8 cellular contexts compared by ENCODE assay signal in the genomic region with DNA sequence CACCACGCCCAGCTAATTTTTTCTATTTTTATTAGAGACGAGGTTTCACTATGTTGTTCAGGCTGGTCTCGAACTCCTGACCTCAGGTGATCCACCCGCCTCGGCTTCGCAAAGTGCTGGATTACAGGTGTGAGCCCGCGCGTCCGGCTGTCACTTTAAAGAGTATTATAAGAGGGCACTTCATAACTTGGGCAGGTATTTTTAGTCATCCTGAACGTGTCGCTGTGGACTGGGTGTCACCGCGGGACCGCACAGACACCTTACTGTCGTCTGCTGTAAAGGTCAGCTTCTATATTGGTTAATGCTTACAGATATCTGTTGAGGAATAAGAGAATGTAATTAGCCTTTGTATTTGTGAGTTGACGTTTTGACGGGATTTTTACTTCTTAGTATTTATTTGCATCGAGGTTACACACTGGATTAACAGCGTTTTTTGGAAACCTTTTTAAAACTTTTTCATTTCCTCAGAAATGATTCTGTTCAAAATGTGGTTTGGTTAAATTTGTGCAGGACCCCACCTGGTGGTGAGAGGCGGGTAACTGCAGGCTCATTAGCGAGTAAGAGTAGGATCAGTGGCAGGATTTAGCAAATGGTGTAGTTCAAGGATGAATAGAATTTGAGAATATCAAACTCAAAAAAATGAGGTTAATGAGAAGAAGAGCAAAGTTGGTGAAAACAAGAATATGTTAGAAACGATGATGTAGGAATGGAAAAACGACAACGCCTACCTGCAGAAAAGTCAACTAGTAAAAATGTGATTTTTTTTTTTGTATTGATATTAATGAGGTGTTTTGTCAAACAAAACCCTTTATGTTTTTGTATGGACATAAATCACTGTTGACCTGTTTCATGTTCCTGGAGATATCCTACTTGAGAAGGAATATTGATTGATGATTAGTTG. TPM values are rescaled to one million over a fixed set of nuclear protein-coding genes. Genes with fewer than 3 reads are reported as not detected.
DNase-seq lines count a peak whose midpoint lies in the region; ATAC-seq lines count a peak whose summit lies in the region.

No MANE protein-coding gene starts in this region.

- H3K36me3 ChIP-seq in effector memory CD4-positive, alpha-beta T cell (ENCODE audit: control insufficient read depth, insufficient read depth, low read length) = no peaks in the 10 kb centered on the region

- no peaks in the 10 kb centered on the region for H3K9me3 Mint-ChIP-seq in activated CD4-positive, alpha-beta memory T cell treated with anti-CD3 and anti-CD28 coated beads, Interleukin-2, amount 10 ng/mL, durations not matched to agents 7 days and 5 days

- peaks cover 34% of the 10 kb centered on the region for H3K36me3 Mint-ChIP-seq in activated CD4-positive, alpha-beta memory T cell treated with anti-CD3 and anti-CD28 coated beads, Interleukin-2, amount 10 ng/mL, durations not matched to agents 7 days and 5 days (ENCODE audit: low read depth)

- CTCF ChIA-PET in activated CD4-positive, alpha-beta memory T cell treated with anti-CD3 and anti-CD28 coated beads, Interleukin-2, amount 10 ng/mL, durations not matched to agents 7 days and 5 days (lab: Charles Lee) = interaction anchor here (0.9 to 4.7 kb wide), 7 partner anchors 8 to 115 kb away, joined by 3 to 27 read pairs (median 4); no protein-coding TSS in a partner anchor

- no peak for ATAC-seq in HG02571 (IDR thresholded peaks at IDR 0.05; ENCODE audit: unreplicated experiment)

- peaks cover 57% of the 10 kb centered on the region for H3K4me1 Mint-ChIP-seq in activated CD4-positive, alpha-beta memory T cell treated with anti-CD3 and anti-CD28 coated beads, Interleukin-2, amount 10 ng/mL, durations not matched to agents 7 days and 5 days

- POLR2A ChIA-PET in activated CD4-positive, alpha-beta memory T cell treated with anti-CD3 and anti-CD28 coated beads, Interleukin-2, amount 10 ng/mL, durations not matched to agents 7 days and 5 days (lab: Charles Lee) = interaction anchor here (0.7 to 4.7 kb wide), 2 partner anchors 38 to 66 kb away, joined by 3 to 57 read pairs; no protein-coding TSS in a partner anchor

- peaks cover 3% of the 10 kb centered on the region for H3K27me3 Mint-ChIP-seq in activated CD4-positive, alpha-beta memory T cell treated with anti-CD3 and anti-CD28 coated beads, Interleukin-2, amount 10 ng/mL, durations not matched to agents 7 days and 5 days

- no peak overlapping the region for H3K27ac ChIP-seq in effector memory CD4-positive, alpha-beta T cell (ENCODE audit: insufficient read depth, low read length, poor library complexity, severe bottlenecking)

- no peaks in the 10 kb centered on the region for H3K27me3 ChIP-seq in effector memory CD4-positive, alpha-beta T cell (replicated peaks; ENCODE audit: control insufficient read depth, insufficient read depth, low read length, poor library complexity, severe bottlenecking)

- H3K4me3 Mint-ChIP-seq in activated CD4-positive, alpha-beta memory T cell treated with anti-CD3 and anti-CD28 coated beads, Interleukin-2, amount 10 ng/mL, durations not matched to agents 7 days and 5 days = peak overlapping the region; percentile 94

- H3K4me3 ChIP-seq in effector memory CD4-positive, alpha-beta T cell (ENCODE audit: insufficient read depth, low read depth, low read length, poor library complexity, severe bottlenecking) = no peak overlapping the region

- H3K4me1 ChIP-seq in effector memory CD4-positive, alpha-beta T cell (ENCODE audit: control insufficient read depth, insufficient read depth, low read length, poor library complexity, severe bottlenecking) = peaks cover 24% of the 10 kb centered on the region

- H3K27ac Mint-ChIP-seq in activated CD4-positive, alpha-beta memory T cell treated with anti-CD3 and anti-CD28 coated beads, Interleukin-2, amount 10 ng/mL, durations not matched to agents 7 days and 5 days = peak overlapping the region; percentile 68

- DNase-seq in D341Med (ENCODE audit: low spot score) (peak; percentile 68), H4 (ENCODE audit: low spot score) (peak; percentile 42), NCI-H446 treated with DMSO at 0.1 percent for 48 hours (lab: John Stamatoyannopoulos, UW) (peak; percentile 20), lung microvascular endothelial cell (ENCODE audit: low read depth in 2 of 2) (peak; percentile 71 to 82)
- peak; percentile 77 for DNase-seq in activated CD4-positive, alpha-beta memory T cell treated with anti-CD3 and anti-CD28 coated beads, Interleukin-2, amount 10 ng/mL, durations not matched to agents 7 days and 5 days
- DNase-seq in effector memory CD4-positive, alpha-beta T cell = peak; percentile 23 to 51 (median 43)
- DNase-seq in stimulated activated CD8-positive, alpha-beta memory T cell treated with anti-CD3 and anti-CD28 coated beads, Interleukin-2, amount 100 ng/mL, for 48 hours (ENCODE audit: low read depth in 2 of 2) = peak; percentile 30 to 50

- H3K9me3 ChIP-seq in effector memory CD4-positive, alpha-beta T cell (ENCODE audit: control insufficient read depth, low read length) = no peaks in the 10 kb centered on the region

RNA-seq across cellular contexts. Expression of a gene that starts 3.2 kb away (rescaled TPM):
- 76.1 and 108 TPM in 2 replicates for total RNA-seq in H4 (2014; rRNA removed; shearing (Covaris generic))
- 10 to 100 TPM; 85.9 to 97.1 TPM for total RNA-seq in activated CD4-positive, alpha-beta memory T cell treated with anti-CD3 and anti-CD28 coated beads, Interleukin-2, amount 10 ng/mL, durations not matched to agents 7 days and 5 days
- total RNA-seq in lung microvascular endothelial cell = 87.4 and 100 TPM in 2 replicates

Comparison
In these comparisons a context has a peak if more than half of its experiments do, and no peak if none do; other contexts are left out.
1. DNase-seq: peak in every context shown above with its lines; median percentile 77 in activated CD4-positive, alpha-beta memory T cell treated with anti-CD3 and anti-CD28 coated beads, Interleukin-2, amount 10 ng/mL, durations not matched to agents 7 days and 5 days; 76 in lung microvascular endothelial cell; 68 in D341Med; 43 in effector memory CD4-positive, alpha-beta T cell; 42 in H4; 40 in stimulated activated CD8-positive, alpha-beta memory T cell treated with anti-CD3 and anti-CD28 coated beads, Interleukin-2, amount 100 ng/mL, for 48 hours; 20 in NCI-H446 treated with DMSO at 0.1 percent for 48 hours.